In the genomic region with DNA sequence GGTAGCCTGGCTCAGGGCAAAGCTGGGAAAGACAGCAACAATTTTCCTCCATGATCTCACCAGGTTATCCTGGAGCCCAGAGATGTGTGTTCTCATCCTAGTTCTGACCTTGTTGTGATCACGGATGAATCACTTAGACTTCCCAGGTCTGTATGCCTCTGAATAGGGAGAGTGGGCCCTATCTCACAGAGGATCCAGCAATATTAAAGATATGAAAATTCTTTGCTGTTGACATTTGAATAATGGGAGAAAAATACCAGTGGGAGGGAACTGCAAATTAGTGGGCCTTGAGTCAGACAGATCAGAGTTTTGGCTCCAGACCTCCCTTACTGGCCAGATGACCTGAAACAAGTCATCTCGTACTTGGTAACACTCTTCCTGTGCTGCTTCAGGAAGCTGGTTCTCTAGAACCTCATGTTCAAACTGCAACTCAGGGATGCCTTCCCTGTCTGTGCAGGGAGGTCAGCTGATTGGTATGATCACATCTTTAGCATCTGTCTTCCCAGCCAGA, we compare ENCODE assay signal across 10 cellular contexts. TPM values are rescaled to one million over a fixed set of nuclear protein-coding genes. Genes with fewer than 3 reads are reported as not detected.
A peak's percentile ranks its signal among the peaks of the same experiment; 100 is the strongest.
DNase-seq lines count a peak whose midpoint lies in the region; ATAC-seq, FAIRE-seq and TF ChIP-seq lines count a peak whose summit lies in the region.
"Had no signal": no experiment of that assay in that cellular context is flagged by ENCODE, and none has a peak within 500 bp of the region (broad histone marks: within the 10 kb centered on the region; RNA-seq: fewer than 3 reads in every experiment).

No MANE protein-coding gene starts in this region.

- no peak for TF ChIP-seq CTCF in astrocyte of the spinal cord (IDR thresholded peaks at IDR 0.05; ENCODE audit: low read depth, low read length)

- no peak for ATAC-seq in HG02981 (IDR thresholded peaks at IDR 0.05; ENCODE audit: unreplicated experiment)
- no peak for ATAC-seq in sciatic nerve
- no peak for ATAC-seq in HG02623 (IDR thresholded peaks at IDR 0.05; ENCODE audit: unreplicated experiment)

- H3K4me3 ChIP-seq in astrocyte of the spinal cord (ENCODE audit: low read depth, low read length), result no peak overlapping the region

- FAIRE-seq in H54 (lab: Jason Lieb, UNC), result no peak

- in situ Hi-C loops in astrocyte of the spinal cord (cut with HindIII; ENCODE audit: low sequenced_read_pairs), result no loop called here

- peak; percentile 42 for DNase-seq in A172 (ENCODE audit: low spot score)
- peak; percentile 52 for DNase-seq in H54 (ENCODE audit: insufficient read length, low spot score)
- DNase-seq in astrocyte of the spinal cord (ENCODE audit: low read depth, low spot score), result peak; percentile 71
- peak; percentile 76 to 95 for DNase-seq in lung microvascular endothelial cell (ENCODE audit: low read depth in 2 of 2)
- DNase-seq in NCI-H774 (lab: John Stamatoyannopoulos, UW), result no peak
- no peak for DNase-seq in sciatic nerve (ENCODE audit: low spot score)
- DNase-seq: DMS153; stimulated activated CD4-positive, alpha-beta T cell treated with anti-CD3 and anti-CD28 coated beads, Interleukin-2, amount 100 ng/mL, for 48 hours had no signal

- no peak for TF ChIP-seq POLR2A in H54 (IDR thresholded peaks at IDR 0.05; ENCODE audit: low read depth, low read length)

- intact Hi-C loops in sciatic nerve (cut with DNase I), result no loop called here

RNA-seq across cellular contexts. Expression of gene RNF19B, which starts 32.8 kb away (rescaled TPM):
- 7.4 and 7.9 TPM in 2 replicates for total RNA-seq in A172 (2014; rRNA removed; shearing (Covaris generic))
- 8.5 and 12.9 TPM in 2 replicates for total RNA-seq in lung microvascular endothelial cell
- 33.3 TPM for total RNA-seq in sciatic nerve

RNA-seq across cellular contexts. Expression of gene AK2, which starts 39.2 kb away (rescaled TPM):
- total RNA-seq in A172 (2014; rRNA removed; shearing (Covaris generic)), result 160 and 171 TPM in 2 replicates
- total RNA-seq in lung microvascular endothelial cell, result 46.2 and 54.6 TPM in 2 replicates
- total RNA-seq in sciatic nerve, result 111 TPM

Comparison
In these comparisons a context has a peak if more than half of its experiments do, and no peak if none do; other contexts are left out.
1. DNase-seq: peak in A172 (single experiment), H54 (single experiment), astrocyte of the spinal cord (single experiment) and lung microvascular endothelial cell (2 of 2); none in NCI-H774 (single experiment) and sciatic nerve (single experiment).